ENCODE assay signal across 31 cellular contexts in genomic region chr18:77304263-77304662, GRCh38. TPM values are rescaled to one million over a fixed set of nuclear protein-coding genes. Genes with fewer than 3 reads are reported as not detected.
"Had no signal": no experiment of that assay in that cellular context is flagged by ENCODE, and none has a peak within 500 bp of the region (broad histone marks: within the 10 kb centered on the region; RNA-seq: fewer than 3 reads in every experiment).

No MANE protein-coding gene starts in this region.

- H3K4me3 ChIP-seq: adrenal gland, body of pancreas, esophagus squamous epithelium, heart left ventricle had no signal

- ATAC-seq: activated CD4-positive, CD25-positive, alpha-beta regulatory T cell treated with anti-CD3 and anti-CD28 coated beads, Interleukin-2, amount 50 U/mL, for 24 hours; activated CD8-positive, alpha-beta T cell treated with anti-CD3 and anti-CD28 coated beads for 36 hours; activated naive CD8-positive, alpha-beta T cell treated with anti-CD3 and anti-CD28 coated beads, Interleukin-2, amount 50 U/mL, for 24 hours; activated T-cell treated with anti-CD3 and anti-CD28 coated beads, Interleukin-2, amount 50 U/mL, for 4 hours; body of pancreas; effector memory CD8-positive, alpha-beta T cell; heart left ventricle; WTC11 had no signal

- H3K9me3 ChIP-seq: adrenal gland, body of pancreas, esophagus squamous epithelium, heart left ventricle had no signal

- H3K9me3 Mint-ChIP-seq: activated CD8-positive, alpha-beta T cell treated with anti-CD3 and anti-CD28 coated beads for 36 hours; activated naive CD4-positive, alpha-beta T cell treated with anti-CD3 and anti-CD28 coated beads for 36 hours; activated naive CD4-positive, alpha-beta T cell treated with anti-CD3 and anti-CD28 coated beads, Interleukin-2, amount 50 U/mL, for 24 hours; activated naive CD8-positive, alpha-beta T cell treated with anti-CD3 and anti-CD28 coated beads for 36 hours; activated naive CD8-positive, alpha-beta T cell treated with anti-CD3 and anti-CD28 coated beads, Interleukin-2, amount 50 U/mL, for 24 hours; activated T-cell treated with anti-CD3 and anti-CD28 coated beads, Interleukin-2, amount 50 U/mL, for 4 hours; activated T-helper 1 cell treated with anti-CD3 and anti-CD28 coated beads, Interleukin-12 subunit alpha, Interleukin-12 subunit beta, Interleukin-2, Interleukin-4 antibody, amounts not matched to agents 30 ng/mL and 10 ng/mL and 1 ng/mL, durations not matched to agents 14 hours and 24 hours and 36 hours; activated T-helper 2 cell treated with anti-CD3 and anti-CD28 coated beads, Interferon-gamma antibody, Interleukin-2, Interleukin-4, amounts not matched to agents 10 μg/mL and 5 μg/mL and 100 μg/mL, durations not matched to agents 14 hours and 24 hours and 36 hours; effector memory CD8-positive, alpha-beta T cell; WTC11 had no signal

- H3K36me3 Mint-ChIP-seq: activated naive CD4-positive, alpha-beta T cell treated with anti-CD3 and anti-CD28 coated beads, Interleukin-2, amount 50 U/mL, for 24 hours; activated naive CD8-positive, alpha-beta T cell treated with anti-CD3 and anti-CD28 coated beads for 36 hours; WTC11 had no signal

- H3K27ac Mint-ChIP-seq: activated CD8-positive, alpha-beta T cell treated with anti-CD3 and anti-CD28 coated beads for 36 hours; activated naive CD4-positive, alpha-beta T cell treated with anti-CD3 and anti-CD28 coated beads for 36 hours; activated naive CD4-positive, alpha-beta T cell treated with anti-CD3 and anti-CD28 coated beads, Interleukin-2, amount 50 U/mL, for 24 hours; activated naive CD8-positive, alpha-beta T cell treated with anti-CD3 and anti-CD28 coated beads for 36 hours; activated naive CD8-positive, alpha-beta T cell treated with anti-CD3 and anti-CD28 coated beads, Interleukin-2, amount 50 U/mL, for 24 hours; activated T-helper 1 cell treated with anti-CD3 and anti-CD28 coated beads, Interleukin-12 subunit alpha, Interleukin-12 subunit beta, Interleukin-2, Interleukin-4 antibody, amounts not matched to agents 30 ng/mL and 10 ng/mL and 1 ng/mL, durations not matched to agents 14 hours and 24 hours and 36 hours; activated T-helper 2 cell treated with anti-CD3 and anti-CD28 coated beads, Interferon-gamma antibody, Interleukin-2, Interleukin-4, amounts not matched to agents 10 μg/mL and 5 μg/mL and 100 μg/mL, durations not matched to agents 14 hours and 24 hours and 36 hours; effector memory CD8-positive, alpha-beta T cell; WTC11 had no signal

- H3K4me3 Mint-ChIP-seq: activated CD8-positive, alpha-beta T cell treated with anti-CD3 and anti-CD28 coated beads for 36 hours; activated naive CD4-positive, alpha-beta T cell treated with anti-CD3 and anti-CD28 coated beads for 36 hours; activated naive CD4-positive, alpha-beta T cell treated with anti-CD3 and anti-CD28 coated beads, Interleukin-2, amount 50 U/mL, for 24 hours; activated naive CD8-positive, alpha-beta T cell treated with anti-CD3 and anti-CD28 coated beads for 36 hours; activated naive CD8-positive, alpha-beta T cell treated with anti-CD3 and anti-CD28 coated beads, Interleukin-2, amount 50 U/mL, for 24 hours; activated T-cell treated with anti-CD3 and anti-CD28 coated beads, Interleukin-2, amount 50 U/mL, for 4 hours; activated T-helper 1 cell treated with anti-CD3 and anti-CD28 coated beads, Interleukin-12 subunit alpha, Interleukin-12 subunit beta, Interleukin-2, Interleukin-4 antibody, amounts not matched to agents 30 ng/mL and 10 ng/mL and 1 ng/mL, durations not matched to agents 14 hours and 24 hours and 36 hours; effector memory CD8-positive, alpha-beta T cell; WTC11 had no signal

- H3K4me1 Mint-ChIP-seq: activated naive CD4-positive, alpha-beta T cell treated with anti-CD3 and anti-CD28 coated beads, Interleukin-2, amount 50 U/mL, for 24 hours; activated naive CD8-positive, alpha-beta T cell treated with anti-CD3 and anti-CD28 coated beads for 36 hours; activated naive CD8-positive, alpha-beta T cell treated with anti-CD3 and anti-CD28 coated beads, Interleukin-2, amount 50 U/mL, for 24 hours had no signal

- H3K36me3 ChIP-seq: adrenal gland, esophagus squamous epithelium, heart left ventricle had no signal

- H3K4me1 ChIP-seq: adrenal gland, esophagus squamous epithelium, heart left ventricle had no signal

- H3K27me3 ChIP-seq: adrenal gland, body of pancreas, esophagus squamous epithelium had no signal

- DNase-seq: activated CD4-positive, alpha-beta T cell treated with anti-CD3 and anti-CD28 coated beads for 48 hours; activated CD4-positive, alpha-beta T cell treated with anti-CD3 and anti-CD28 coated beads, Interleukin-2, amount 50 U/mL, for 1 hour; activated CD4-positive, alpha-beta T cell treated with anti-CD3 and anti-CD28 coated beads, Interleukin-2, amount 50 U/mL, for 48 hours; activated CD8-positive, alpha-beta memory T cell treated with anti-CD3 and anti-CD28 coated beads for 24 hours; activated CD8-positive, alpha-beta T cell treated with anti-CD3 and anti-CD28 coated beads for 36 hours; activated effector memory CD4-positive, alpha-beta T cell treated with anti-CD3 and anti-CD28 coated beads, Interleukin-2, amount 50 U/mL, for 16 hours; activated naive CD4-positive, alpha-beta T cell treated with anti-CD3 and anti-CD28 coated beads for 36 hours; activated naive CD8-positive, alpha-beta T cell treated with anti-CD3 and anti-CD28 coated beads for 36 hours; activated naive CD8-positive, alpha-beta T cell treated with anti-CD3 and anti-CD28 coated beads, Interleukin-2, amount 50 U/mL, for 24 hours; activated T-cell treated with anti-CD3 and anti-CD28 coated beads, Interleukin-2, amount 50 U/mL, for 4 hours; adrenal gland; amygdala; aorta; body of pancreas; caudate nucleus; cortex of kidney; dermis blood vessel endothelial cell; effector CD4-positive, alpha-beta T cell; effector memory CD8-positive, alpha-beta T cell; erythroblast; esophagus squamous epithelium; foreskin fibroblast; heart left ventricle; T-helper 2 cell had no signal

- H3K27ac ChIP-seq: adrenal gland, body of pancreas, esophagus squamous epithelium, heart left ventricle had no signal

- H3K27me3 Mint-ChIP-seq: activated naive CD8-positive, alpha-beta T cell treated with anti-CD3 and anti-CD28 coated beads for 36 hours had no signal

RNA-seq across cellular contexts. Expression of gene GALR1, which starts 54.6 kb away (rescaled TPM):
- total RNA-seq: activated CD8-positive, alpha-beta T cell treated with anti-CD3 and anti-CD28 coated beads for 36 hours; activated naive CD4-positive, alpha-beta T cell treated with anti-CD3 and anti-CD28 coated beads for 36 hours; activated naive CD8-positive, alpha-beta T cell treated with anti-CD3 and anti-CD28 coated beads for 36 hours; activated T-cell treated with anti-CD3 and anti-CD28 coated beads, Interleukin-2, amount 50 U/mL, for 4 hours; activated T-helper 1 cell treated with anti-CD3 and anti-CD28 coated beads, Interleukin-12 subunit alpha, Interleukin-12 subunit beta, Interleukin-2, Interleukin-4 antibody, amounts not matched to agents 30 ng/mL and 10 ng/mL and 1 ng/mL, durations not matched to agents 14 hours and 24 hours and 36 hours; activated T-helper 2 cell treated with anti-CD3 and anti-CD28 coated beads, Interferon-gamma antibody, Interleukin-2, Interleukin-4, amounts not matched to agents 10 μg/mL and 5 μg/mL and 100 μg/mL, durations not matched to agents 14 hours and 24 hours and 36 hours; chondrocyte; dermis blood vessel endothelial cell; T-helper 1 cell treated with Interleukin-12 subunit alpha and Interleukin-12 subunit beta and Interleukin-4 antibody, amounts not matched to agents 30 ng/mL and 1 ng/mL, for 36 hours had no signal
